Comparison of ENCODE assay signal across 10 cellular contexts in the genomic region with DNA sequence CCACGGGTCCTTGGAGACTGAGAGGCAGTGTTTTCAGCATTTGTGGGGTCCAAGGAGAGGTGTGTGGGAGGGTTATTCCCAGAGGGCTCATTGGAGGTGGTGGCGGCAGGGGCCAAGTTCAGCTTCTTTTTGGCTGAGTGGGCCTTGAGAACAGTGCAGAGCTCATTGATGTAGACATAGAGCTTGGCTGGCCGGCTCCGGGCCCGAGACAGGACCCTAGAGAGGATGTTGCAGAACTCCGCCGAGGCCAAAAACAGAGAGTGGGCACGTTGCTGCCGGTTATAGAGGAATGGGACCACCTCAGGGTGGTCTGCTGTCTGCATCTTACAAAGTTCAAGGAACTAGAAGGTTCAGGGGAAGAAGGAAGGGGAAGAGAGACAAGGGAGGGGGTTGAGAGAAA. TPM values are rescaled to one million over a fixed set of nuclear protein-coding genes. Genes with fewer than 3 reads are reported as not detected.
DNase-seq lines count a peak whose midpoint lies in the region; ATAC-seq and TF ChIP-seq lines count a peak whose summit lies in the region.
"Had no signal": no experiment of that assay in that cellular context is flagged by ENCODE, and none has a peak within 500 bp of the region (broad histone marks: within the 10 kb centered on the region; RNA-seq: fewer than 3 reads in every experiment).

No MANE protein-coding gene starts in this region.

- no peak for ATAC-seq in central memory CD8-positive, alpha-beta T cell (replicated peaks; ENCODE audit: extremely low read depth, poor library complexity, severe bottlenecking)
- ATAC-seq in GM18873 (IDR thresholded peaks at IDR 0.05; ENCODE audit: low FRiP score, unreplicated experiment): no peak

- no peaks in the 10 kb centered on the region for H3K36me3 ChIP-seq in neural progenitor cell

- H3K4me3 Mint-ChIP-seq in CD14-positive monocyte (no peak overlapping the region), neural progenitor cell (peak overlapping the region; percentile 85)
- H3K4me3 Mint-ChIP-seq in central memory CD8-positive, alpha-beta T cell: peak overlapping the region; percentile 95

- peak overlapping the region in 5 of 7 donors; percentile 30 to 79 (median 46) for H3K27ac Mint-ChIP-seq in CD14-positive monocyte
- H3K27ac Mint-ChIP-seq in central memory CD8-positive, alpha-beta T cell (ENCODE audit: low read depth): peak overlapping the region; percentile 53
- H3K27ac Mint-ChIP-seq in neural progenitor cell: no peak overlapping the region

- H3K4me2 ChIP-seq in neural progenitor cell: peak overlapping the region; percentile 77

- peaks cover 50% of the 10 kb centered on the region for H3F3A ChIP-seq in neural progenitor cell (ENCODE audit: low read depth)

- H3K9me3 Mint-ChIP-seq in CD14-positive monocyte (peaks cover 0 to 3% (median 1%) of the 10 kb centered on the region in 7 donors), neural progenitor cell (no peaks in the 10 kb centered on the region)
- no peaks in the 10 kb centered on the region for H3K9me3 Mint-ChIP-seq in central memory CD8-positive, alpha-beta T cell

- H4K20me1 ChIP-seq in neural progenitor cell (ENCODE audit: low read depth): peaks cover 10% of the 10 kb centered on the region

- H2AFZ ChIP-seq in neural progenitor cell (replicated peaks): no peak overlapping the region

- H3K9ac ChIP-seq in neural progenitor cell: no peak overlapping the region

- peaks cover 66% of the 10 kb centered on the region for H3K4me1 Mint-ChIP-seq in CD14-positive monocyte
- H3K4me1 Mint-ChIP-seq in central memory CD8-positive, alpha-beta T cell: peaks cover 77% of the 10 kb centered on the region
- peaks cover 61% of the 10 kb centered on the region for H3K4me1 Mint-ChIP-seq in neural progenitor cell

- peaks cover 17% of the 10 kb centered on the region for H3K4me1 ChIP-seq in neural progenitor cell

- H3K27ac ChIP-seq in neural progenitor cell: no peak overlapping the region

- H3K4me3 ChIP-seq in LNCaP clone FGC (ENCODE audit: low read depth, low read length) (peak overlapping the region; percentile 89), neural progenitor cell (peak overlapping the region; percentile 77)

- DNase-seq in CD14-positive monocyte (ENCODE audit: low spot score): no peak
- no peak for DNase-seq in LNCaP clone FGC (ENCODE audit: low read depth)
- no peak for DNase-seq in central memory CD8-positive, alpha-beta T cell (ENCODE audit: low spot score in 2 of 2)
- no peak for DNase-seq in neural progenitor cell (ENCODE audit: low spot score)
- DNase-seq in superior temporal gyrus (ENCODE audit: extremely low spot score): no peak
- no peak for DNase-seq in cerebellar nuclear complex (lab: John Stamatoyannopoulos, UW)
- no peak for DNase-seq in NCI-H1694 (lab: John Stamatoyannopoulos, UW)
- DNase-seq: effector CD8-positive, alpha-beta T cell; NCI-H1930 had no signal

- peaks cover 0 to 2% (median 0%) of the 10 kb centered on the region in 3 donors for H3K27me3 Mint-ChIP-seq in CD14-positive monocyte (ENCODE audit: low read depth in 3 of 3)
- no peaks in the 10 kb centered on the region for H3K27me3 Mint-ChIP-seq in central memory CD8-positive, alpha-beta T cell
- H3K27me3 Mint-ChIP-seq in neural progenitor cell (ENCODE audit: insufficient read depth, low read depth): peaks cover 6% of the 10 kb centered on the region

- no peaks in the 10 kb centered on the region for H3K27me3 ChIP-seq in neural progenitor cell

- H3K9me3 ChIP-seq in neural progenitor cell (ENCODE audit: low read depth): no peaks in the 10 kb centered on the region

- TF ChIP-seq CTCF in CD14-positive monocyte (IDR thresholded peaks at IDR 0.05) (no peak), LNCaP clone FGC (IDR thresholded peaks at IDR 0.05; ENCODE audit: control insufficient read depth, extremely low read depth, insufficient read depth) (no peak), neural progenitor cell (IDR thresholded peaks at IDR 0.05) (no peak)

- intact Hi-C loops in CD14-positive monocyte (cut with micrococcal nuclease): no loop called here

- H3K79me2 ChIP-seq in neural progenitor cell (ENCODE audit: low read depth): peaks cover 41% of the 10 kb centered on the region

- H3K36me3 Mint-ChIP-seq in CD14-positive monocyte: peaks cover 30 to 37% of the 10 kb centered on the region in 2 donors
- peaks cover 43% of the 10 kb centered on the region for H3K36me3 Mint-ChIP-seq in central memory CD8-positive, alpha-beta T cell (ENCODE audit: insufficient read depth)
- H3K36me3 Mint-ChIP-seq in neural progenitor cell: peaks cover 19% of the 10 kb centered on the region

RNA-seq across cellular contexts. Expression of a gene that starts 1.5 kb away (rescaled TPM):
- polyA plus RNA-seq in CD14-positive monocyte: 10 to 100 TPM; 28.5 to 39.2 TPM
- total RNA-seq in neural progenitor cell (ENCODE audit: low replicate concordance): 35.7 and 49.6 TPM in 2 replicates

RNA-seq across cellular contexts. Expression of a gene that starts 3.7 kb away (rescaled TPM):
- polyA plus RNA-seq in CD14-positive monocyte: 10 to 100 TPM; 12.2 to 16.5 TPM
- 5.7 and 26.7 TPM in 2 replicates for total RNA-seq in neural progenitor cell (ENCODE audit: low replicate concordance)

RNA-seq across cellular contexts. Expression of a gene that starts 7.3 kb away (rescaled TPM):
- polyA plus RNA-seq in CD14-positive monocyte: 100 to 1,000 TPM; 138 to 228 TPM
- total RNA-seq in neural progenitor cell (ENCODE audit: low replicate concordance): 1.7 and 6.3 TPM in 2 replicates

RNA-seq across cellular contexts. Expression of a gene that starts 22.5 kb away (rescaled TPM):
- 10 to 100 TPM; 14.9 to 15.5 TPM for polyA plus RNA-seq in CD14-positive monocyte
- total RNA-seq in neural progenitor cell (ENCODE audit: low replicate concordance): 28.3 and 63.4 TPM in 2 replicates

RNA-seq across cellular contexts. Expression of a gene that starts 31.8 kb away (rescaled TPM):
- polyA plus RNA-seq in CD14-positive monocyte: 10 to 100 TPM; 26.0 to 28.4 TPM
- 35.6 and 54.5 TPM in 2 replicates for total RNA-seq in neural progenitor cell (ENCODE audit: low replicate concordance)

Comparison
In these comparisons a context has a peak if more than half of its experiments do, and no peak if none do; other contexts are left out.
1. H3K4me3 Mint-ChIP-seq: peak in central memory CD8-positive, alpha-beta T cell (single experiment) and neural progenitor cell (single experiment); none in CD14-positive monocyte (0 of 2).